In the genomic region with DNA sequence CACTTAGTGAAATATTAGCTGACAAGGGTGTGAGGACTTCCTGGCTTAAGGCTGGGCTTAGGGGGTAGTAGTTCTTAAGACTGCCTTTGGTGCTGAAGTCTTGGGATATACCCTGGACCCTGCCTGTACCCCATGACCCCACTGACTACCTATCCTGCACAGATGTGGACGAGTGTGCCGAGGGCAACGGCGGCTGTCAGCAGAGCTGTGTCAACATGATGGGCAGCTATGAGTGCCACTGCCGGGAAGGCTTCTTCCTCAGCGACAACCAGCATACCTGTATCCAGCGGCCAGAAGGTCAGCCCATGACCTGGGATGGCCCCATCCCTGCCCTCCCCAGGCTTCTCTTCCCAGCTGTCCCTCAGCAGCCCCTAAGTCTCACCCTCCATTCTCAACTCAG, we compare ENCODE assay signal across 31 cellular contexts. TPM values are rescaled to one million over a fixed set of nuclear protein-coding genes. Genes with fewer than 3 reads are reported as not detected.
"Had no signal": no experiment of that assay in that cellular context is flagged by ENCODE, and none has a peak within 500 bp of the region (broad histone marks: within the 10 kb centered on the region; RNA-seq: fewer than 3 reads in every experiment).

No MANE protein-coding gene starts in this region.

- FAIRE-seq: astrocyte, RCC 7860 had no signal

- H3K36me3 ChIP-seq: breast epithelium had no signal

- H3K4me2 ChIP-seq: KMS-11, PC-9 had no signal

- H3K9me3 ChIP-seq: body of pancreas, breast epithelium had no signal

- H3K4me1 ChIP-seq: body of pancreas, breast epithelium had no signal

- H3K27me3 ChIP-seq: body of pancreas, breast epithelium had no signal

- H3K9ac ChIP-seq: KMS-11 had no signal

- H3K4me3 ChIP-seq: body of pancreas, breast epithelium, PC-9 had no signal

- H3K27ac ChIP-seq: body of pancreas, breast epithelium, KMS-11, PC-9, WERI-Rb-1 had no signal

- H2AFZ ChIP-seq: PC-9 had no signal

- ATAC-seq: activated CD8-positive, alpha-beta T cell treated with anti-CD3 and anti-CD28 coated beads for 36 hours; activated T-cell treated with anti-CD3 and anti-CD28 coated beads, Interleukin-2, amount 50 U/mL, for 72 hours; activated T-helper 17 cell treated with anti-CD3 and anti-CD28 coated beads, Interleukin-2, amount 50 U/mL, for 72 hours; body of pancreas had no signal

- DNase-seq: activated CD4-positive, alpha-beta T cell treated with anti-CD3 and anti-CD28 coated beads for 1 hour; activated CD4-positive, alpha-beta T cell treated with anti-CD3 and anti-CD28 coated beads for 48 hours; activated CD4-positive, CD25-positive, alpha-beta regulatory T cell; activated CD8-positive, alpha-beta T cell treated with anti-CD3 and anti-CD28 coated beads for 36 hours; activated effector memory CD4-positive, alpha-beta T cell treated with anti-CD3 and anti-CD28 coated beads, Interleukin-2, amount 50 U/mL, for 16 hours; activated naive CD4-positive, alpha-beta T cell; activated naive CD4-positive, alpha-beta T cell treated with anti-CD3 and anti-CD28 coated beads, Interleukin-2, amount 50 U/mL, for 16 hours; activated naive CD8-positive, alpha-beta T cell treated with anti-CD3 and anti-CD28 coated beads for 36 hours; activated T-cell treated with anti-CD3 and anti-CD28 coated beads, Interleukin-2, amount 50 U/mL, for 1 hour; activated T-cell treated with anti-CD3 and anti-CD28 coated beads, Interleukin-2, amount 50 U/mL, for 72 hours; MM.1S; NCI-H1105 treated with DMSO at 0.1 percent for 48 hours; NCI-H1436; NCI-H1694; NCI-H1930; NCI-H345; NCI-H526; NCI-H748 treated with DMSO at 0.1 percent for 48 hours; NK-92 treated with Interleukin-12 subunit alpha and Interleukin-12 subunit beta, amount 100 ng/mL, for 24 hours; PC-9; SW 1271; T-helper 1 cell; T-helper 2 cell; T1000; WERI-Rb-1 had no signal

RNA-seq across cellular contexts. Expression of a gene that starts 17.8 kb away (rescaled TPM):
- total RNA-seq: activated CD8-positive, alpha-beta T cell treated with anti-CD3 and anti-CD28 coated beads for 36 hours; activated naive CD8-positive, alpha-beta T cell treated with anti-CD3 and anti-CD28 coated beads for 36 hours had no signal
